Comparison of ENCODE assay signal across 8 cellular contexts in genomic region chr12:49707127-49707811, GRCh38. TPM values are rescaled to one million over a fixed set of nuclear protein-coding genes. Genes with fewer than 3 reads are reported as not detected.
A peak's percentile ranks its signal among the peaks of the same experiment; 100 is the strongest.
DNase-seq lines count a peak whose midpoint lies in the region; ATAC-seq and TF ChIP-seq lines count a peak whose summit lies in the region.

Gene FMNL3, minus strand, starts transcription at chr12:49707405. Its CDS starts 225 bp downstream, at chr12:49707180.

- peak within 1 kb of the TSS; percentile 80 to 90 (median 84) for H3K4me3 ChIP-seq in BLaER1 treated with 17β-estradiol and CSF1 and Interleukin-3, amounts not matched to agents 10 nM and 100 nM
- peak within 1 kb of the TSS; percentile 88 for H3K4me3 ChIP-seq in coronary artery

- peaks cover 0 to 28% (median 18%) of the 10 kb centered on the region in 11 experiments; a peak in 16 of 22 replicates for H4K20me1 ChIP-seq in BLaER1 treated with 17β-estradiol and CSF1 and Interleukin-3, amounts not matched to agents 10 nM and 100 nM

- DNase-seq in NCI-H524 treated with DMSO at 0.1 percent for 48 hours (lab: John Stamatoyannopoulos, UW), result peak; percentile 26
- DNase-seq in activated CD4-positive, alpha-beta T cell treated with anti-CD3 and anti-CD28 coated beads, Interleukin-2, amount 10 ng/mL, durations not matched to agents 24 days and 14 days, result peak; percentile 100
- DNase-seq in coronary artery (ENCODE audit: low spot score), result peak; percentile 98
- peak; percentile 98 for DNase-seq in left lobe of liver (ENCODE audit: low spot score)
- DNase-seq in stimulated activated CD4-positive, alpha-beta T cell treated with anti-CD3 and anti-CD28 coated beads, Interleukin-2, amount 100 ng/mL, for 4 hours (ENCODE audit: low read depth), result peak; percentile 99

- H3K36me3 Mint-ChIP-seq in activated CD4-positive, alpha-beta T cell treated with anti-CD3 and anti-CD28 coated beads, Interleukin-2, amount 10 ng/mL, durations not matched to agents 24 days and 14 days (ENCODE audit: low read depth), result peaks cover 5% of the 10 kb centered on the region

- H3K4me3 Mint-ChIP-seq in activated CD4-positive, alpha-beta T cell treated with anti-CD3 and anti-CD28 coated beads, Interleukin-2, amount 10 ng/mL, durations not matched to agents 24 days and 14 days, result peak within 1 kb of the TSS; percentile 97

- peaks cover 39 to 55% (median 43%) of the 10 kb centered on the region in 10 experiments for H3K4me1 ChIP-seq in BLaER1 treated with 17β-estradiol and CSF1 and Interleukin-3, amounts not matched to agents 10 nM and 100 nM

- peak; percentile 90 for TF ChIP-seq CTCF in coronary artery (IDR thresholded peaks at IDR 0.05)

- H3K9me3 Mint-ChIP-seq in activated CD4-positive, alpha-beta T cell treated with anti-CD3 and anti-CD28 coated beads, Interleukin-2, amount 10 ng/mL, durations not matched to agents 24 days and 14 days, result no peaks in the 10 kb centered on the region

- H3K27me3 ChIP-seq in BLaER1 treated with 17β-estradiol and CSF1 and Interleukin-3, amounts not matched to agents 10 nM and 100 nM, result peaks cover 0 to 7% (median 0%) of the 10 kb centered on the region in 11 experiments; a peak in 7 of 22 replicates

- H3K27ac ChIP-seq in BLaER1 treated with 17β-estradiol and CSF1 and Interleukin-3, amounts not matched to agents 10 nM and 100 nM, result peak within 1 kb of the TSS; percentile 75 to 95 (median 91)
- H3K27ac ChIP-seq in coronary artery, result peak within 1 kb of the TSS; percentile 97 to 98

- no peaks in the 10 kb centered on the region for H3K9me3 ChIP-seq in BLaER1 treated with 17β-estradiol and CSF1 and Interleukin-3, amounts not matched to agents 10 nM and 100 nM (replicated peaks in 1 of 11)

- H3K27ac Mint-ChIP-seq in activated CD4-positive, alpha-beta T cell treated with anti-CD3 and anti-CD28 coated beads, Interleukin-2, amount 10 ng/mL, durations not matched to agents 24 days and 14 days, result peak within 1 kb of the TSS; percentile 89

- H3K4me2 ChIP-seq in BLaER1 treated with 17β-estradiol and CSF1 and Interleukin-3, amounts not matched to agents 10 nM and 100 nM, result peak within 1 kb of the TSS; percentile 83 to 96 (median 94)

- no peaks in the 10 kb centered on the region for H3K36me3 ChIP-seq in BLaER1 treated with 17β-estradiol and CSF1 and Interleukin-3, amounts not matched to agents 10 nM and 100 nM

- H3K4me1 Mint-ChIP-seq in activated CD4-positive, alpha-beta T cell treated with anti-CD3 and anti-CD28 coated beads, Interleukin-2, amount 10 ng/mL, durations not matched to agents 24 days and 14 days, result peaks cover 43% of the 10 kb centered on the region

- intact Hi-C loops in activated CD4-positive, alpha-beta T cell treated with anti-CD3 and anti-CD28 coated beads, Interleukin-2, amount 10 ng/mL, durations not matched to agents 24 days and 14 days (cut with micrococcal nuclease), result loop anchor here (1.0 to 5.0 kb wide), 8 partner anchors 34 to 140 kb away; partner anchors contain the start of genes MCRS1, NCKAP5L and TMBIM6

- H3K9ac ChIP-seq in BLaER1 treated with 17β-estradiol and CSF1 and Interleukin-3, amounts not matched to agents 10 nM and 100 nM, result peak within 1 kb of the TSS; percentile 86 to 97 (median 92)

- H3K27me3 Mint-ChIP-seq in activated CD4-positive, alpha-beta T cell treated with anti-CD3 and anti-CD28 coated beads, Interleukin-2, amount 10 ng/mL, durations not matched to agents 24 days and 14 days, result peaks cover 23% of the 10 kb centered on the region

- ATAC-seq in GM19324 (IDR thresholded peaks at IDR 0.05; ENCODE audit: low FRiP score, unreplicated experiment) (peak; percentile 90), HG03460 (IDR thresholded peaks at IDR 0.05; ENCODE audit: unreplicated experiment) (peak; percentile 74), left lobe of liver (peak; percentile 100)

RNA-seq across cellular contexts. Expression of gene FMNL3, which starts in this region (rescaled TPM):
- total RNA-seq in activated CD4-positive, alpha-beta T cell treated with anti-CD3 and anti-CD28 coated beads, Interleukin-2, amount 10 ng/mL, durations not matched to agents 24 days and 14 days, result 39.1 and 39.8 TPM in 2 replicates
- total RNA-seq in left lobe of liver, result 3.1 TPM

Comparison
In these comparisons a context has a peak if more than half of its experiments do, and no peak if none do; other contexts are left out.
1. Peak in every context shown above with its lines: DNase-seq, ATAC-seq, H3K4me3 ChIP-seq and H3K27ac ChIP-seq.
2. DNase-seq: peak in every context shown above with its lines; median percentile 100 in activated CD4-positive, alpha-beta T cell treated with anti-CD3 and anti-CD28 coated beads, Interleukin-2, amount 10 ng/mL, durations not matched to agents 24 days and 14 days; 99 in stimulated activated CD4-positive, alpha-beta T cell treated with anti-CD3 and anti-CD28 coated beads, Interleukin-2, amount 100 ng/mL, for 4 hours; 98 in coronary artery; 98 in left lobe of liver; 26 in NCI-H524 treated with DMSO at 0.1 percent for 48 hours.